In the genomic region with DNA sequence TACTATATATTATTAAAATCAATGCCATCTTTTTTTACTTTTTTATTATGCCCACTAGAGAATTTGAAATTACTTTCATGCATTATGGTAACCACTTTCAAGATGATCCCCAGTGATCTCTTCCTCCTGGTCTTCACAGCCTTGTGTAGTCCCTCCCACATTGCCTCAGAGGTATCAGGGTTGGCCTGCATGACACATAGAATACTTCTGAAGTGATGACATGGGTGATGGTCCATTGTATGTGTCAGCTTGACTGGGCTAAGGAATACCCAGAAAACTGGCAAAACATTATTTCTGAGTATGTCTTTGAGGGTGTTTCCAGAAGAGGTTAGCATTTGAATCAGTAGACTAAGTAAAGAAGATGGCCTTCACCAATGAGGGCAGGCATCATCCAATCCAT, we compare ENCODE assay signal across 17 cellular contexts. TPM values are rescaled to one million over a fixed set of nuclear protein-coding genes. Genes with fewer than 3 reads are reported as not detected.
DNase-seq lines count a peak whose midpoint lies in the region; ATAC-seq lines count a peak whose summit lies in the region.
"Had no signal": no experiment of that assay in that cellular context is flagged by ENCODE, and none has a peak within 500 bp of the region (broad histone marks: within the 10 kb centered on the region; RNA-seq: fewer than 3 reads in every experiment).

No MANE protein-coding gene starts in this region.

- no peaks in the 10 kb centered on the region for H3K4me1 ChIP-seq in HAP-1
- H3K4me1 ChIP-seq: BE2C, Peyer's patch had no signal

- peaks cover 3% of the 10 kb centered on the region for H3K4me1 Mint-ChIP-seq in activated CD4-positive, alpha-beta memory T cell treated with anti-CD3 and anti-CD28 coated beads, Interleukin-2, amount 10 ng/mL, durations not matched to agents 7 days and 5 days
- H3K4me1 Mint-ChIP-seq: CD4-positive, alpha-beta memory T cell had no signal

- no peaks in the 10 kb centered on the region for H3K36me3 ChIP-seq in HAP-1 (replicated peaks)
- H3K36me3 ChIP-seq: BE2C, Peyer's patch had no signal

- POLR2A ChIA-PET in activated CD4-positive, alpha-beta memory T cell treated with anti-CD3 and anti-CD28 coated beads, Interleukin-2, amount 10 ng/mL, durations not matched to agents 7 days and 5 days (lab: Charles Lee), result no interaction called here

- H3K36me3 Mint-ChIP-seq in activated naive CD4-positive, alpha-beta T cell treated with anti-CD3 and anti-CD28 coated beads, Interleukin-2, amount 50 U/mL, for 72 hours, result no peaks in the 10 kb centered on the region
- H3K36me3 Mint-ChIP-seq in activated CD4-positive, alpha-beta memory T cell treated with anti-CD3 and anti-CD28 coated beads, Interleukin-2, amount 10 ng/mL, durations not matched to agents 7 days and 5 days (ENCODE audit: low read depth), result no peaks in the 10 kb centered on the region
- H3K36me3 Mint-ChIP-seq: CD4-positive, alpha-beta memory T cell had no signal

- H3K4me3 Mint-ChIP-seq in activated CD4-positive, alpha-beta memory T cell treated with anti-CD3 and anti-CD28 coated beads, Interleukin-2, amount 10 ng/mL, durations not matched to agents 7 days and 5 days, result no peak overlapping the region
- H3K4me3 Mint-ChIP-seq: CD4-positive, alpha-beta memory T cell had no signal

- intact Hi-C loops in posterior cingulate gyrus (cut with DNase I), result no loop called here

- CTCF ChIA-PET in activated CD4-positive, alpha-beta memory T cell treated with anti-CD3 and anti-CD28 coated beads, Interleukin-2, amount 10 ng/mL, durations not matched to agents 7 days and 5 days (lab: Charles Lee), result no interaction called here

- no peaks in the 10 kb centered on the region for H3K9me3 Mint-ChIP-seq in activated naive CD4-positive, alpha-beta T cell treated with anti-CD3 and anti-CD28 coated beads, Interleukin-2, amount 50 U/mL, for 72 hours
- H3K9me3 Mint-ChIP-seq in activated CD4-positive, alpha-beta memory T cell treated with anti-CD3 and anti-CD28 coated beads, Interleukin-2, amount 10 ng/mL, durations not matched to agents 7 days and 5 days, result peaks cover 8% of the 10 kb centered on the region

- peak; percentile 28 to 93 for ATAC-seq in activated naive CD4-positive, alpha-beta T cell treated with anti-CD3 and anti-CD28 coated beads, Interleukin-2, amount 50 U/mL, for 72 hours
- ATAC-seq in HG02610 (IDR thresholded peaks at IDR 0.05; ENCODE audit: unreplicated experiment), result peak; percentile 43
- peak; percentile 59 for ATAC-seq in stimulated activated naive CD8-positive, alpha-beta T cell treated with anti-CD3 and anti-CD28 coated beads, Interleukin-15, Interleukin-2, amounts not matched to agents 100 U/mL and 50 U/mL, for 24 hours

- H3K27me3 ChIP-seq in HAP-1 (ENCODE audit: low read depth), result no peaks in the 10 kb centered on the region
- H3K27me3 ChIP-seq: BE2C, Peyer's patch had no signal

- H3K27ac Mint-ChIP-seq in activated naive CD4-positive, alpha-beta T cell treated with anti-CD3 and anti-CD28 coated beads, Interleukin-2, amount 50 U/mL, for 72 hours, result no peak overlapping the region
- peak overlapping the region; percentile 32 for H3K27ac Mint-ChIP-seq in activated CD4-positive, alpha-beta memory T cell treated with anti-CD3 and anti-CD28 coated beads, Interleukin-2, amount 10 ng/mL, durations not matched to agents 7 days and 5 days
- H3K27ac Mint-ChIP-seq: CD4-positive, alpha-beta memory T cell had no signal

- no peaks in the 10 kb centered on the region for H3K9me3 ChIP-seq in HAP-1
- H3K9me3 ChIP-seq: BE2C, Peyer's patch had no signal

- no peak for DNase-seq in activated naive CD4-positive, alpha-beta T cell treated with anti-CD3 and anti-CD28 coated beads, Interleukin-2, amount 50 U/mL, for 72 hours (ENCODE audit: low spot score in 2 of 2)
- DNase-seq in activated naive CD4-positive, alpha-beta T cell treated with Interleukin-2 at 50 U/mL for 16 hours, result no peak
- no peak for DNase-seq in activated CD4-positive, alpha-beta memory T cell treated with anti-CD3 and anti-CD28 coated beads, Interleukin-2, amount 10 ng/mL, durations not matched to agents 7 days and 5 days
- no peak for DNase-seq in stimulated activated naive CD8-positive, alpha-beta T cell treated with anti-CD3 and anti-CD28 coated beads, Interleukin-15, Interleukin-2, amounts not matched to agents 100 U/mL and 50 U/mL, for 24 hours
- DNase-seq in posterior cingulate gyrus, result no peak
- no peak for DNase-seq in HAP-1 (ENCODE audit: low spot score in 2 of 2)
- DNase-seq: BE2C; CD4-positive, alpha-beta memory T cell; GF-D8; IMR-90; Kasumi-1; NCI-H187 treated with DMSO at 0.1 percent for 48 hours; NCI-H446; NCI-H774; Peyer's patch; SHP77 had no signal

- in situ Hi-C loops in HAP-1 (cut with MboI; ENCODE audit: low sequenced_read_pairs), result no loop called here

- no peaks in the 10 kb centered on the region for H3K27me3 Mint-ChIP-seq in activated CD4-positive, alpha-beta memory T cell treated with anti-CD3 and anti-CD28 coated beads, Interleukin-2, amount 10 ng/mL, durations not matched to agents 7 days and 5 days

- H3K4me3 ChIP-seq in HAP-1, result no peak overlapping the region
- H3K4me3 ChIP-seq: Peyer's patch had no signal

RNA-seq across cellular contexts. Expression of a gene that starts 14.2 kb away (rescaled TPM):
- total RNA-seq in activated naive CD4-positive, alpha-beta T cell treated with anti-CD3 and anti-CD28 coated beads, Interleukin-2, amount 50 U/mL, for 72 hours, result not detected
- not detected for total RNA-seq in activated CD4-positive, alpha-beta memory T cell treated with anti-CD3 and anti-CD28 coated beads, Interleukin-2, amount 10 ng/mL, durations not matched to agents 7 days and 5 days
- total RNA-seq: CD4-positive, alpha-beta memory T cell; IMR-90 had no signal
